9 cellular contexts compared by ENCODE assay signal in the genomic region with DNA sequence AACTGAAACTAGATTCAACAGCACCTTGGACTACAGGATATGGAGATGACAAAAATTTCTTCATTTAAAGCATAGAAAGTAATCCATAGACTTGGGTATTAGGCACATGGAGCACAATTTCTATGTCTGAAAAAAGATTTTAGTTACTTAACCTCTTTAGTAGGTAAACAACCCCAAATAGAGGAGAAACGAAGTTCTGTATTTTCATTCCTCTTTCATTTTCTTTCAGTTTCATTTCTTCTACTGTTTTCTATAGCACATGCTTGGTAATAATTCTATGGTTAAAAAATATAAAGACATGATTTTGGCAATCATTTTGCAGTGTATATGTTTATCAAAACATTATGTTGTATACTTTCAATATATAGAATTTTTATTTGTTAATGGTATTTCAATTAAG.
A peak's percentile ranks its signal among the peaks of the same experiment; 100 is the strongest.
DNase-seq lines count a peak whose midpoint lies in the region; ATAC-seq and TF ChIP-seq lines count a peak whose summit lies in the region.
"Had no signal": no experiment of that assay in that cellular context is flagged by ENCODE, and none has a peak within 500 bp of the region (broad histone marks: within the 10 kb centered on the region; RNA-seq: fewer than 3 reads in every experiment).

No MANE protein-coding gene starts in this region.

- no peak for DNase-seq in activated CD8-positive, alpha-beta memory T cell treated with anti-CD3 and anti-CD28 coated beads, Interleukin-2, amount 10 ng/mL, durations not matched to agents 7 days and 5 days
- no peak for DNase-seq in activated CD8-positive, alpha-beta memory T cell treated with anti-CD3 and anti-CD28 coated beads, Interleukin-2, amount 50 U/mL, for 48 hours
- DNase-seq in activated CD8-positive, alpha-beta T cell treated with anti-CD3 and anti-CD28 coated beads for 36 hours, result no peak
- DNase-seq in HuH-7.5 (ENCODE audit: low spot score) (no peak), cerebellar nuclear complex (lab: John Stamatoyannopoulos, UW) (no peak), occipital lobe (lab: John Stamatoyannopoulos, UW) (no peak)

- ATAC-seq in activated CD8-positive, alpha-beta memory T cell treated with anti-CD3 and anti-CD28 coated beads, Interleukin-2, amount 10 ng/mL, durations not matched to agents 7 days and 5 days, result peak; percentile 74
- ATAC-seq in HG03060 (IDR thresholded peaks at IDR 0.05; ENCODE audit: low read depth, unreplicated experiment), result peak; percentile 42
- ATAC-seq in activated CD8-positive, alpha-beta T cell treated with anti-CD3 and anti-CD28 coated beads for 36 hours, result peak; percentile 47
- ATAC-seq in stimulated activated memory B cell treated with anti-CD40 and anti-IgM and Interleukin-4, amounts not matched to agents 10 μg/mL and 1 μg/mL and 100 μg/mL, for 72 hours, result peak; percentile 36
- ATAC-seq: HCT116 had no signal

- H3K36me3 Mint-ChIP-seq in activated CD8-positive, alpha-beta memory T cell treated with anti-CD3 and anti-CD28 coated beads, Interleukin-2, amount 10 ng/mL, durations not matched to agents 7 days and 5 days, result peaks cover 38% of the 10 kb centered on the region
- H3K36me3 Mint-ChIP-seq in activated CD8-positive, alpha-beta T cell treated with anti-CD3 and anti-CD28 coated beads for 36 hours (ENCODE audit: low read depth), result no peaks in the 10 kb centered on the region
- H3K36me3 Mint-ChIP-seq in stimulated activated memory B cell treated with anti-CD40 and anti-IgM and Interleukin-4, amounts not matched to agents 10 μg/mL and 1 μg/mL and 100 μg/mL, for 72 hours, result peaks cover 6% of the 10 kb centered on the region

- peaks cover 22% of the 10 kb centered on the region for H3K4me1 Mint-ChIP-seq in activated CD8-positive, alpha-beta memory T cell treated with anti-CD3 and anti-CD28 coated beads, Interleukin-2, amount 10 ng/mL, durations not matched to agents 7 days and 5 days
- H3K4me1 Mint-ChIP-seq in activated CD8-positive, alpha-beta T cell treated with anti-CD3 and anti-CD28 coated beads for 36 hours (ENCODE audit: low read depth), result peaks cover 20% of the 10 kb centered on the region
- H3K4me1 Mint-ChIP-seq in stimulated activated memory B cell treated with anti-CD40 and anti-IgM and Interleukin-4, amounts not matched to agents 10 μg/mL and 1 μg/mL and 100 μg/mL, for 72 hours, result peaks cover 22% of the 10 kb centered on the region

- TF ChIP-seq CTCF in activated CD8-positive, alpha-beta T cell treated with anti-CD3 and anti-CD28 coated beads for 36 hours (IDR thresholded peaks at IDR 0.05), result no peak

- peak overlapping the region; percentile 68 for H3K4me3 Mint-ChIP-seq in activated CD8-positive, alpha-beta memory T cell treated with anti-CD3 and anti-CD28 coated beads, Interleukin-2, amount 10 ng/mL, durations not matched to agents 7 days and 5 days
- H3K4me3 Mint-ChIP-seq in activated CD8-positive, alpha-beta T cell treated with anti-CD3 and anti-CD28 coated beads for 36 hours, result peak overlapping the region; percentile 72
- peak overlapping the region; percentile 60 for H3K4me3 Mint-ChIP-seq in stimulated activated memory B cell treated with anti-CD40 and anti-IgM and Interleukin-4, amounts not matched to agents 10 μg/mL and 1 μg/mL and 100 μg/mL, for 72 hours

- POLR2A ChIA-PET in activated CD8-positive, alpha-beta T cell treated with anti-CD3 and anti-CD28 coated beads for 36 hours (lab: Charles Lee), result no interaction called here

- H3K27me3 Mint-ChIP-seq in activated CD8-positive, alpha-beta memory T cell treated with anti-CD3 and anti-CD28 coated beads, Interleukin-2, amount 10 ng/mL, durations not matched to agents 7 days and 5 days, result no peaks in the 10 kb centered on the region
- H3K27me3 Mint-ChIP-seq in activated CD8-positive, alpha-beta T cell treated with anti-CD3 and anti-CD28 coated beads for 36 hours, result no peaks in the 10 kb centered on the region
- no peaks in the 10 kb centered on the region for H3K27me3 Mint-ChIP-seq in stimulated activated memory B cell treated with anti-CD40 and anti-IgM and Interleukin-4, amounts not matched to agents 10 μg/mL and 1 μg/mL and 100 μg/mL, for 72 hours

- intact Hi-C loops in activated CD8-positive, alpha-beta T cell treated with anti-CD3 and anti-CD28 coated beads for 36 hours (cut with micrococcal nuclease), result no loop called here

- CTCF ChIA-PET in activated CD8-positive, alpha-beta memory T cell treated with anti-CD3 and anti-CD28 coated beads, Interleukin-2, amount 10 ng/mL, durations not matched to agents 7 days and 5 days (lab: Charles Lee), result no interaction called here
- CTCF ChIA-PET in activated CD8-positive, alpha-beta T cell treated with anti-CD3 and anti-CD28 coated beads for 36 hours (lab: Charles Lee), result interaction anchor here (1.3 kb wide), 1 partner anchor 16 kb away, joined by 4 read pairs; no protein-coding TSS in a partner anchor

- peaks cover 11% of the 10 kb centered on the region for H3K9me3 Mint-ChIP-seq in activated CD8-positive, alpha-beta memory T cell treated with anti-CD3 and anti-CD28 coated beads, Interleukin-2, amount 10 ng/mL, durations not matched to agents 7 days and 5 days (ENCODE audit: low read depth)
- H3K9me3 Mint-ChIP-seq in activated CD8-positive, alpha-beta T cell treated with anti-CD3 and anti-CD28 coated beads for 36 hours, result peaks cover 2% of the 10 kb centered on the region
- H3K9me3 Mint-ChIP-seq in stimulated activated memory B cell treated with anti-CD40 and anti-IgM and Interleukin-4, amounts not matched to agents 10 μg/mL and 1 μg/mL and 100 μg/mL, for 72 hours, result peaks cover 2% of the 10 kb centered on the region

- H3K27ac Mint-ChIP-seq in activated CD8-positive, alpha-beta memory T cell treated with anti-CD3 and anti-CD28 coated beads, Interleukin-2, amount 10 ng/mL, durations not matched to agents 7 days and 5 days, result peak overlapping the region; percentile 93
- H3K27ac Mint-ChIP-seq in activated CD8-positive, alpha-beta T cell treated with anti-CD3 and anti-CD28 coated beads for 36 hours, result peak overlapping the region; percentile 89
- peak overlapping the region; percentile 94 for H3K27ac Mint-ChIP-seq in stimulated activated memory B cell treated with anti-CD40 and anti-IgM and Interleukin-4, amounts not matched to agents 10 μg/mL and 1 μg/mL and 100 μg/mL, for 72 hours
